In the genomic region with DNA sequence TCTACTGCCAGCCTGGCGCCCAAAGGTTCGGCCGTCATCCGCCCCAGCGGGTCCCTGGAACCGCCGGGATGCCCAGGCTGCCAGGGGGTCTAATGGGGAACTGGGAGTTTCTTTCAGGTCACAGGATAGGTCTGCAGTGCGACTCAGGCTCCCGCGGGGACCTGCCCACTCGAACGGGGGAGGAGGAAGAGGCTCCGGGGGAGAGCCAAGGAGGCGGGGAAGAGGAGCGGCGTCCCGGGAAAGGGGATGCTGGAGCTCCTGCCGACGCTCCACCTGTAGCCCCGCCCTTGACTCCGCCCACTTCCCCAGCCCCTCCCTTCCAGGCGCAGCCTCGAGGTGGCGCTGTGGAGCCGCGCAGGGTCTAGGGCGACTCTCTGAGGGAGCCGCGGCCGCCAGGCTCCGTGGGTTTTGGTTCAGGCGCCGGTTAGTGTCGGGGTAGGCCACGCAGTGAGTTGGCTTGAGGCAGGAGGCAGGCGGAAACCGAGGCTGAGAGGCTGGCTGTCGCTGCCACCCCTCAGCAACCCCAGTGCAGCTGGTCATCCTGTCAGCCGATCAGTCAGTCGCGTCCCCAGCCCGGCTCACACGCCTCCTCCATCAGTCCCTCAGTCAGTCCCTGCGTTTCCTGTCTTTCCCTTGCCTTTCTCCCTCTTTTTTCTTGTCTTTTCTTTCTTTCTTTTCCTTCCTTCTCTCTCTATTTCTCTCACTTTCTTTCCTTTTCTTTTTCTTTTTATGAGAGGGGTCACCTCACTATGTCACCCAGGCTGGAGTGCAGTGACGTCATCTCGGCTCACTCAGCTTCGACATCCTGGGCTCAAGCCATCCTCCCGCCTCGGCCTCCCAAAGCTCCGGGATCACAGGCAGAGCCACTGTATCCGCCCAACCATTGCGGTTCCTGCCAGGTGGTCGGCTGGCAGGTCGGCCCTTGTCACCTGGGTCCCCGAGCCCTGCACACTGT, we compare ENCODE assay signal across 8 cellular contexts. TPM values are rescaled to one million over a fixed set of nuclear protein-coding genes. Genes with fewer than 3 reads are reported as not detected.
DNase-seq lines count a peak whose midpoint lies in the region; ATAC-seq, FAIRE-seq and TF ChIP-seq lines count a peak whose summit lies in the region.

No MANE protein-coding gene starts in this region.

- peak; percentile 65 for DNase-seq in NCI-H460 (ENCODE audit: extremely low read depth, low read depth)
- peak; percentile 89 for DNase-seq in activated CD4-positive, alpha-beta T cell treated with anti-CD3 and anti-CD28 coated beads, Interleukin-2, amount 50 U/mL, for 1 hour
- peak; percentile 28 for DNase-seq in dedifferentiated amniotic fluid mesenchymal stem cell (ENCODE audit: extremely low spot score)
- peak; percentile 31 for DNase-seq in HepG2 (ENCODE audit: low spot score)
- peak; percentile 91 to 96 for DNase-seq in stimulated activated CD4-positive, alpha-beta T cell treated with anti-CD3 and anti-CD28 coated beads, Interleukin-2, amount 100 ng/mL, for 48 hours

- FAIRE-seq in HepG2 (lab: Jason Lieb, UNC): no peak

- TF ChIP-seq CTCF in GM12872 (IDR thresholded peaks at IDR 0.05; ENCODE audit: insufficient read depth, low read depth, low read length): peak; percentile 92
- peak; percentile 94 for TF ChIP-seq CTCF in HepG2 (CRISPR knock-in tag; IDR thresholded peaks at IDR 0.05)

- intact Hi-C loops in HepG2 (cut with micrococcal nuclease; ENCODE audit: unreplicated experiment): loop anchor here (5.0 kb wide), 1 partner anchor 303 kb away; no protein-coding TSS in a partner anchor

- CTCF ChIA-PET in HepG2 (lab: Yijun Ruan, JAX; ENCODE audit: low intra/inter-chr PET ratio, low total read pairs): interaction anchor here (1.1 to 2.4 kb wide), 2 partner anchors 98 to 110 kb away, joined by 3 to 13 read pairs; no protein-coding TSS in a partner anchor

- ATAC-seq in HG03097 (IDR thresholded peaks at IDR 0.05; ENCODE audit: low FRiP score, unreplicated experiment) (peak; percentile 70), HepG2 (peak; percentile 83), HG03135 (IDR thresholded peaks at IDR 0.05; ENCODE audit: unreplicated experiment) (no peak)

- H3K4me3 ChIP-seq in HepG2 (replicated peaks in 1 of 3; ENCODE audit: insufficient read depth in 1 of 3, low read depth in 2 of 3, low read length in 3 of 3): peak overlapping the region; percentile 42 to 74 (median 46)

- POLR2A ChIA-PET in HepG2 (lab: Yijun Ruan, JAX): interaction anchor here (0.7 to 1.1 kb wide), 5 partner anchors 70 to 309 kb away, joined by 3 to 5 read pairs (median 3); a partner anchor contains a TSS

- peaks cover 27% of the 10 kb centered on the region for H3K4me1 ChIP-seq in HepG2 (ENCODE audit: insufficient read depth, low read length)

- H3K79me2 ChIP-seq in HepG2 (ENCODE audit: insufficient read depth, low read length): no peaks in the 10 kb centered on the region

- H3K9me3 ChIP-seq in HepG2 (ENCODE audit: low read length): no peaks in the 10 kb centered on the region

- no peak overlapping the region for H2AFZ ChIP-seq in HepG2 (ENCODE audit: low read length)

- no peak for TF ChIP-seq POLR2A in HepG2 (IDR thresholded peaks at IDR 0.05; ENCODE audit: insufficient read depth in 1 of 2, low read depth in 2 of 2, low read length in 2 of 2)

- TF ChIP-seq EP300 in HepG2 (IDR thresholded peaks at IDR 0.05; ENCODE audit: low read depth in 2 of 2, low read length in 2 of 2) (no peak), HepG2 (CRISPR knock-in tag; IDR thresholded peaks at IDR 0.05; ENCODE audit: borderline replicate concordance) (no peak)

- H3K4me2 ChIP-seq in HepG2 (ENCODE audit: low read depth, low read length): peak overlapping the region; percentile 85

- TF ChIP-seq RAD21 in HepG2 (CRISPR knock-in tag; IDR thresholded peaks at IDR 0.05): peak; percentile 51; the same call in 1 of the 2 replicates

- BruUV-seq in HepG2 (replicated peaks; lab: Mats Ljungman, UMichigan): no TSS peak

- H3K27me3 ChIP-seq in HepG2 (ENCODE audit: control insufficient read depth in 1 of 2, insufficient read depth in 2 of 2, low read length in 2 of 2): peaks cover 0 to 9% of the 10 kb centered on the region in 2 experiments; a peak in 3 of 5 replicates

- H3K36me3 ChIP-seq in HepG2 (replicated peaks in 1 of 2; ENCODE audit: control insufficient read depth in 1 of 2, insufficient read depth in 2 of 2, low read length in 2 of 2): no peaks in the 10 kb centered on the region

- in situ Hi-C loops in HepG2 (cut with HindIII; ENCODE audit: extremely low pct_ligation_motif_present, low pct_unique_long_range_greater_than_20kb): loop anchor here (5.0 to 25.0 kb wide), 3 partner anchors 294 to 408 kb away; no protein-coding TSS in a partner anchor

- no peaks in the 10 kb centered on the region for H4K20me1 ChIP-seq in HepG2 (ENCODE audit: insufficient read depth, low read length)

- 41% methylated on average over 17 of the region's 55 CpGs for WGBS in HepG2 (ENCODE audit: low lambda C conversion rate)

- no peak overlapping the region for H3K9ac ChIP-seq in HepG2 (ENCODE audit: insufficient read depth, low read depth, low read length)

- H3K27ac ChIP-seq in HepG2 (ENCODE audit: extremely low read length, insufficient read depth, low read length): no peak overlapping the region

TF ChIP-seq in HepG2, 621 proteins besides CTCF, POLR2A, EP300 and RAD21 (continues in another document):
- TF ChIP-seq GTF3A (CRISPR knock-in tag; conservative IDR thresholded peaks at IDR 0.05) (no peak), KDM3A (CRISPR knock-in tag; IDR thresholded peaks at IDR 0.05; ENCODE audit: low read depth) (no peak), ZNF788 (CRISPR knock-in tag; IDR thresholded peaks at IDR 0.05; ENCODE audit: borderline replicate concordance) (0 out of 2 replicates have a peak, but pooled peaks have one; percentile 42), ARNTL (CRISPR knock-in tag; IDR thresholded peaks at IDR 0.05) (no peak), ZNF354B (CRISPR knock-in tag; IDR thresholded peaks at IDR 0.05) (0 out of 2 replicates have a peak, but pooled peaks have one; percentile 31), FOXC1 (CRISPR knock-in tag; IDR thresholded peaks at IDR 0.05; ENCODE audit: borderline replicate concordance) (peak; percentile 60), ATF7 (IDR thresholded peaks at IDR 0.05) (peak; percentile 97), ATF7 (CRISPR knock-in tag; IDR thresholded peaks at IDR 0.05) (no peak), ZNF883 (CRISPR knock-in tag; IDR thresholded peaks at IDR 0.05; ENCODE audit: not compliant biosample characterization) (peak; percentile 15), ZNF205 (CRISPR knock-in tag; IDR thresholded peaks at IDR 0.05) (no peak), FOSL2 (CRISPR knock-in tag; IDR thresholded peaks at IDR 0.05) (no peak), KDM5A (IDR thresholded peaks at IDR 0.05; ENCODE audit: borderline replicate concordance, low read length) (0 out of 2 replicates have a peak, but pooled peaks have one; percentile 12), AGO2 (optimal IDR thresholded peaks at IDR 0.05; ENCODE audit: low read depth, low read length) (no peak), ZNF616 (CRISPR knock-in tag; IDR thresholded peaks at IDR 0.05; ENCODE audit: low read depth) (0 out of 2 replicates have a peak, but pooled peaks have one; percentile 36), MYC (CRISPR knock-in tag; IDR thresholded peaks at IDR 0.05; ENCODE audit: borderline replicate concordance) (peak; percentile 10; the same call in 1 of the 2 replicates), ZNF556 (CRISPR knock-in tag; IDR thresholded peaks at IDR 0.05; ENCODE audit: borderline replicate concordance) (0 out of 2 replicates have a peak, but pooled peaks have one; percentile 65)
- TF ChIP-seq, protein P1, sequence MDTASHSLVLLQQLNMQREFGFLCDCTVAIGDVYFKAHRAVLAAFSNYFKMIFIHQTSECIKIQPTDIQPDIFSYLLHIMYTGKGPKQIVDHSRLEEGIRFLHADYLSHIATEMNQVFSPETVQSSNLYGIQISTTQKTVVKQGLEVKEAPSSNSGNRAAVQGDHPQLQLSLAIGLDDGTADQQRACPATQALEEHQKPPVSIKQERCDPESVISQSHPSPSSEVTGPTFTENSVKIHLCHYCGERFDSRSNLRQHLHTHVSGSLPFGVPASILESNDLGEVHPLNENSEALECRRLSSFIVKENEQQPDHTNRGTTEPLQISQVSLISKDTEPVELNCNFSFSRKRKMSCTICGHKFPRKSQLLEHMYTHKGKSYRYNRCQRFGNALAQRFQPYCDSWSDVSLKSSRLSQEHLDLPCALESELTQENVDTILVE (CRISPR knock-in tag; IDR thresholded peaks at IDR 0.05): 0 out of 2 replicates have a peak, but pooled peaks have one; percentile 22

RNA-seq across cellular contexts. Expression of a gene that starts 26.4 kb away (rescaled TPM):
- total RNA-seq in NCI-H460 (2014; rRNA removed; shearing (Covaris generic)): 81.9 and 92.9 TPM in 2 replicates
- 78.8 and 90.8 TPM in 2 replicates for polyA plus RNA-seq in NCI-H460 (2014; cell fraction: nucleus; rRNA removed)
- 92.7 and 112 TPM in 2 replicates for total RNA-seq in HepG2 (2016; rRNA removed; fragmentation: Illumina TruSeq; extraction: Trizol)
- total RNA-seq in HepG2 (2016; cell fraction: cytosol; rRNA removed; fragmentation: Illumina TruSeq; extraction: Trizol; ENCODE audit: low read depth): 20.0 and 24.6 TPM in 2 replicates
- total RNA-seq in HepG2 (2016; cell fraction: insoluble cytoplasmic fraction; rRNA removed; fragmentation: Illumina TruSeq; extraction: Trizol): 93.8 and 101 TPM in 2 replicates
- total RNA-seq in HepG2 (2016; cell fraction: membrane; rRNA removed; fragmentation: Illumina TruSeq; extraction: Trizol): 56.3 and 62.2 TPM in 2 replicates
- 30.2 and 35.4 TPM in 2 replicates for total RNA-seq in HepG2 (2016; cell fraction: nucleus; rRNA removed; fragmentation: Illumina TruSeq; extraction: Trizol)
- 35.6 and 40.9 TPM in 2 replicates for polyA plus RNA-seq in HepG2 (2011; rRNA removed)
- 38.6 and 45.7 TPM in 2 replicates for polyA plus RNA-seq in HepG2 (2011; cell fraction: cytosol; rRNA removed)
- 17.5 and 20.3 TPM in 2 replicates for polyA plus RNA-seq in HepG2 (2011; cell fraction: nucleus; rRNA removed)
- polyA plus RNA-seq in HepG2 (2012): 78.8 and 95.2 TPM in 2 replicates
- 19.0 and 24.6 TPM in 2 replicates for polyA plus RNA-seq in HepG2 (2016; cell fraction: cytosol; fragmentation: Illumina TruSeq; extraction: Trizol; ENCODE audit: low read depth)
- 117 and 129 TPM in 2 replicates for polyA plus RNA-seq in HepG2 (2016; cell fraction: insoluble cytoplasmic fraction; fragmentation: Illumina TruSeq; extraction: Trizol; ENCODE audit: low read depth)
- polyA plus RNA-seq in HepG2 (2016; cell fraction: membrane; fragmentation: Illumina TruSeq; extraction: Trizol; ENCODE audit: low read depth): 43.9 and 52.9 TPM in 2 replicates
- polyA plus RNA-seq in HepG2 (2016; cell fraction: nucleus; fragmentation: Illumina TruSeq; extraction: Trizol; ENCODE audit: insufficient read depth, low read depth): 57.2 and 66.4 TPM in 2 replicates
- polyA minus RNA-seq in HepG2 (2011; rRNA and poly(A)+ RNA removed; ENCODE audit: low replicate concordance): 18.0 and 27.7 TPM in 2 replicates
- 24.6 and 31.3 TPM in 2 replicates for polyA minus RNA-seq in HepG2 (2011; cell fraction: cytosol; rRNA and poly(A)+ RNA removed)
- polyA minus RNA-seq in HepG2 (2011; cell fraction: nucleus; rRNA and poly(A)+ RNA removed): 12.7 and 18.4 TPM in 2 replicates

Comparison
In these comparisons a context has a peak if more than half of its experiments do, and no peak if none do; other contexts are left out.
1. DNase-seq: peak in every context shown above with its lines; median percentile 94 in stimulated activated CD4-positive, alpha-beta T cell treated with anti-CD3 and anti-CD28 coated beads, Interleukin-2, amount 100 ng/mL, for 48 hours; 89 in activated CD4-positive, alpha-beta T cell treated with anti-CD3 and anti-CD28 coated beads, Interleukin-2, amount 50 U/mL, for 1 hour; 65 in NCI-H460; 31 in HepG2; 28 in dedifferentiated amniotic fluid mesenchymal stem cell.